In genomic region chr1:2548068-2548589, GRCh38 we compare ENCODE assay signal across 8 cellular contexts. TPM values are rescaled to one million over a fixed set of nuclear protein-coding genes. Genes with fewer than 3 reads are reported as not detected.
DNase-seq lines count a peak whose midpoint lies in the region; ATAC-seq and TF ChIP-seq lines count a peak whose summit lies in the region.

No MANE protein-coding gene starts in this region.

- no peaks in the 10 kb centered on the region for H3K36me3 Mint-ChIP-seq in IgD-negative memory B cell
- H3K36me3 Mint-ChIP-seq in activated naive CD4-positive, alpha-beta T cell treated with anti-CD3 and anti-CD28 coated beads for 36 hours (ENCODE audit: low read depth): no peaks in the 10 kb centered on the region

- BruUV-seq in A673 (replicated peaks; lab: Mats Ljungman, UMichigan): no TSS peak

- TF ChIP-seq POLR2A in gastroesophageal sphincter (IDR thresholded peaks at IDR 0.05) (no peak), testis (IDR thresholded peaks at IDR 0.05) (no peak)

- intact Hi-C loops in A673 (cut with micrococcal nuclease; ENCODE audit: unreplicated experiment) (loop anchor here (1.0 to 5.0 kb wide), 2 partner anchors 134 to 351 kb away; no protein-coding TSS in a partner anchor), testis (cut with DNase I; ENCODE audit: low total_unique reads) (loop anchor here (5.0 kb wide), 1 partner anchor 136 kb away; the partner anchor contains the start of gene PEX10)
- intact Hi-C loops in activated naive CD4-positive, alpha-beta T cell treated with anti-CD3 and anti-CD28 coated beads for 36 hours (cut with micrococcal nuclease): loop anchor here (1.0 to 5.0 kb wide), 7 partner anchors 38 to 399 kb away; partner anchors contain the start of genes MORN1, PRXL2B and RER1

- H3K27me3 Mint-ChIP-seq in IgD-negative memory B cell: no peaks in the 10 kb centered on the region
- H3K27me3 Mint-ChIP-seq in activated naive CD4-positive, alpha-beta T cell treated with anti-CD3 and anti-CD28 coated beads for 36 hours (ENCODE audit: low read depth): no peaks in the 10 kb centered on the region

- no peak overlapping the region for H3K4me3 ChIP-seq in A673 (ENCODE audit: low read depth, low read length, poor library complexity, severe bottlenecking)
- H3K4me3 ChIP-seq in SJSA1: no peak overlapping the region
- H3K4me3 ChIP-seq in gastroesophageal sphincter: peak overlapping the region; percentile 1 to 61
- H3K4me3 ChIP-seq in testis: no peak overlapping the region

- H3K27me3 ChIP-seq in A673 (replicated peaks; ENCODE audit: insufficient read depth, low read depth, low read length, poor library complexity) (no peaks in the 10 kb centered on the region), SJSA1 (replicated peaks) (no peaks in the 10 kb centered on the region), gastroesophageal sphincter (peaks cover 53% of the 10 kb centered on the region), testis (no peaks in the 10 kb centered on the region)

- H3K4me1 ChIP-seq in A673 (ENCODE audit: insufficient read depth, low read length, poor library complexity, severe bottlenecking) (peaks cover 24% of the 10 kb centered on the region), SJSA1 (replicated peaks) (peaks cover 40% of the 10 kb centered on the region), gastroesophageal sphincter (peaks cover 0 to 76% (median 34%) of the 10 kb centered on the region in 3 donors), testis (peaks cover 54% of the 10 kb centered on the region)

- peak overlapping the region; percentile 88 to 98 (median 94) for H3K4me3 Mint-ChIP-seq in IgD-negative memory B cell
- peak overlapping the region; percentile 81 for H3K4me3 Mint-ChIP-seq in activated naive CD4-positive, alpha-beta T cell treated with anti-CD3 and anti-CD28 coated beads for 36 hours

- POLR2A ChIA-PET in A673 (lab: Charles Lee; ENCODE audit: low non-redundant PET): no interaction called here

- H3K27ac Mint-ChIP-seq in IgD-negative memory B cell: peak overlapping the region; percentile 98 to 99 (median 99)
- H3K27ac Mint-ChIP-seq in activated naive CD4-positive, alpha-beta T cell treated with anti-CD3 and anti-CD28 coated beads for 36 hours: peak overlapping the region; percentile 99

- H3K9me3 ChIP-seq in A673 (ENCODE audit: low read depth, low read length, poor library complexity, severe bottlenecking): no peaks in the 10 kb centered on the region
- H3K9me3 ChIP-seq in SJSA1 (replicated peaks): no peaks in the 10 kb centered on the region
- H3K9me3 ChIP-seq in gastroesophageal sphincter: no peaks in the 10 kb centered on the region
- no peaks in the 10 kb centered on the region for H3K9me3 ChIP-seq in testis

- DNase-seq in A673 (ENCODE audit: low spot score): peak; percentile 77
- peak; percentile 62 to 76 for DNase-seq in SJSA1 (ENCODE audit: low read depth in 1 of 2, low spot score in 2 of 2)
- peak; percentile 93 for DNase-seq in activated naive CD4-positive, alpha-beta T cell treated with anti-CD3 and anti-CD28 coated beads for 36 hours
- DNase-seq in nucleus accumbens (lab: John Stamatoyannopoulos, UW): peak in 51 of 56 donors; percentile 25 to 82 (median 66)
- peak; percentile 88 for DNase-seq in testis

- ATAC-seq in GM18502 (IDR thresholded peaks at IDR 0.05; ENCODE audit: poor library complexity, unreplicated experiment) (peak; percentile 18), gastroesophageal sphincter (peak; percentile 32)

- H3K27ac ChIP-seq in A673 (ENCODE audit: low read depth, low read length, poor library complexity, severe bottlenecking) (peak overlapping the region; percentile 56), SJSA1 (0 out of 2 replicates have a peak overlapping the region, but pooled peaks have one; percentile 4), gastroesophageal sphincter (peak overlapping the region; percentile 55 to 90 (median 88)), testis (peak overlapping the region; percentile 81 to 95)

- CTCF ChIA-PET in A673 (lab: Charles Lee): interaction anchor here (0.6 kb wide), 1 partner anchor 1067 kb away, joined by 5 read pairs; no protein-coding TSS in a partner anchor
- CTCF ChIA-PET in activated naive CD4-positive, alpha-beta T cell treated with anti-CD3 and anti-CD28 coated beads for 36 hours (lab: Charles Lee): interaction anchor here (0.6 to 2.5 kb wide), 12 partner anchors 13 to 353 kb away, joined by 3 to 24 read pairs (median 4); partner anchors contain the start of gene FAAP20

- peak; percentile 95 for TF ChIP-seq CTCF in A673 (conservative IDR thresholded peaks at IDR 0.05; ENCODE audit: low read depth, low read length)
- TF ChIP-seq CTCF in gastroesophageal sphincter (IDR thresholded peaks at IDR 0.05): peak in 3 of 4 experiments; percentile 84 to 98 (median 92)
- peak; percentile 91 to 94 (median 93) for TF ChIP-seq CTCF in testis (IDR thresholded peaks at IDR 0.05)

- H3K36me3 ChIP-seq in A673 (ENCODE audit: insufficient read depth, low read length, poor library complexity, severe bottlenecking) (no peaks in the 10 kb centered on the region), SJSA1 (no peaks in the 10 kb centered on the region), gastroesophageal sphincter (no peaks in the 10 kb centered on the region), testis (ENCODE audit: low read depth, missing control alignments) (no peaks in the 10 kb centered on the region)

- H3K9me3 Mint-ChIP-seq in IgD-negative memory B cell: no peaks in the 10 kb centered on the region
- no peaks in the 10 kb centered on the region for H3K9me3 Mint-ChIP-seq in activated naive CD4-positive, alpha-beta T cell treated with anti-CD3 and anti-CD28 coated beads for 36 hours

- TF ChIP-seq EP300 in gastroesophageal sphincter (IDR thresholded peaks at IDR 0.05): no peak

- no CpG with 5 or more reads among the region's 17 CpGs for WGBS in gastroesophageal sphincter (ENCODE audit: low coverage in 1 of 2), 2 donors
- 13 to 31% methylated on average over 4 to 17 of the region's 17 CpGs for WGBS in testis, 2 donors

- peaks cover 8 to 14% (median 12%) of the 10 kb centered on the region in 3 donors for H3K4me1 Mint-ChIP-seq in IgD-negative memory B cell
- peaks cover 18% of the 10 kb centered on the region for H3K4me1 Mint-ChIP-seq in activated naive CD4-positive, alpha-beta T cell treated with anti-CD3 and anti-CD28 coated beads for 36 hours (ENCODE audit: low read depth)

RNA-seq across cellular contexts. Expression of gene TNFRSF14, which starts 8.0 kb away (rescaled TPM):
- total RNA-seq in A673 (2021): 4.6 and 7.6 TPM in 2 replicates
- polyA plus RNA-seq in IgD-negative memory B cell: 63.3 TPM
- 8.1 and 22.2 TPM in 2 replicates for total RNA-seq in SJSA1 (2014; rRNA removed; shearing (Covaris generic))
- total RNA-seq in activated naive CD4-positive, alpha-beta T cell treated with anti-CD3 and anti-CD28 coated beads for 36 hours: 100 to 1,000 TPM; 120 to 123 TPM
- 10 to 100 TPM; 23.0 to 81.6 (median 36.9) TPM for total RNA-seq in gastroesophageal sphincter
- 10 to 100 TPM; 39.0 to 45.1 TPM for total RNA-seq in testis
- 26.0 TPM for polyA plus RNA-seq in testis (ENCODE audit: insufficient read depth, low read depth, low replicate concordance)

RNA-seq across cellular contexts. Expression of gene HES5, which starts 18.1 kb away (rescaled TPM):
- total RNA-seq in A673 (2021) (not detected in 2 replicates), gastroesophageal sphincter (not detected), testis (1 to 10 TPM; 2.8 to 4.2 TPM)
- polyA plus RNA-seq in IgD-negative memory B cell (not detected), testis (ENCODE audit: insufficient read depth, low read depth, low replicate concordance) (1.1 TPM)
- total RNA-seq in SJSA1 (2014; rRNA removed; shearing (Covaris generic)): not detected in 2 replicates
- total RNA-seq in activated naive CD4-positive, alpha-beta T cell treated with anti-CD3 and anti-CD28 coated beads for 36 hours: not detected

RNA-seq across cellular contexts. Expression of gene PANK4, which starts 21.7 kb away (rescaled TPM):
- total RNA-seq in A673 (2021) (45.6 and 53.6 TPM in 2 replicates), gastroesophageal sphincter (10 to 100 TPM; 32.6 to 46.8 (median 34.0) TPM), testis (10 to 100 TPM; 65.9 to 84.7 TPM)
- polyA plus RNA-seq in IgD-negative memory B cell (19.4 TPM), testis (ENCODE audit: insufficient read depth, low read depth, low replicate concordance) (23.2 TPM)
- total RNA-seq in SJSA1 (2014; rRNA removed; shearing (Covaris generic)): 36.7 and 39.9 TPM in 2 replicates
- 10 to 100 TPM; 46.6 to 51.4 TPM for total RNA-seq in activated naive CD4-positive, alpha-beta T cell treated with anti-CD3 and anti-CD28 coated beads for 36 hours

RNA-seq across cellular contexts. Expression of gene PRXL2B, which starts 38.4 kb away (rescaled TPM):
- total RNA-seq in A673 (2021) (34.8 and 41.0 TPM in 2 replicates), gastroesophageal sphincter (10 to 100 TPM in 3 of 4 donors, 1 to 10 TPM in 1; 6.5 to 24.1 (median 14.0) TPM), testis (10 to 100 TPM; 20.9 to 25.1 TPM)
- polyA plus RNA-seq in IgD-negative memory B cell (20.3 TPM), testis (ENCODE audit: insufficient read depth, low read depth, low replicate concordance) (16.5 TPM)
- 15.2 and 16.4 TPM in 2 replicates for total RNA-seq in SJSA1 (2014; rRNA removed; shearing (Covaris generic))
- 10 to 100 TPM; 21.8 to 22.1 TPM for total RNA-seq in activated naive CD4-positive, alpha-beta T cell treated with anti-CD3 and anti-CD28 coated beads for 36 hours

Comparison
In these comparisons a context has a peak if more than half of its experiments do, and no peak if none do; other contexts are left out.
1. H3K27ac ChIP-seq: peak in every context shown above with its lines; median percentile 88 in gastroesophageal sphincter; 88 in testis; 56 in A673; 4 in SJSA1.
2. H3K4me3 ChIP-seq: peak in gastroesophageal sphincter (2 of 2); none in A673 (single experiment), SJSA1 (single experiment) and testis (0 of 2).
3. Peak in every context shown above with its lines, with median percentiles within 50 percentile points of each other: DNase-seq and CTCF ChIP-seq.